ENCODE assay signal across 8 cellular contexts in genomic region chr4:2008921-2009650, GRCh38. TPM values are rescaled to one million over a fixed set of nuclear protein-coding genes. Genes with fewer than 3 reads are reported as not detected.
DNase-seq lines count a peak whose midpoint lies in the region; ATAC-seq and TF ChIP-seq lines count a peak whose summit lies in the region.

Gene NELFA (minus strand): TSS chr4:2008974. CDS start chr4:2008959, 15 bp downstream.

- intact Hi-C loops in left ventricle myocardium superior (cut with micrococcal nuclease) (no loop called here), prostate gland (cut with DNase I) (no loop called here)

- no peaks in the 10 kb centered on the region for H3K27me3 ChIP-seq in prostate gland (replicated peaks; ENCODE audit: insufficient read depth)

- peaks cover 14% of the 10 kb centered on the region for H3K4me1 Mint-ChIP-seq in T-helper 17 cell

- H3K27ac ChIP-seq in prostate gland: peak within 1 kb of the TSS; percentile 93 to 96

- WGBS in prostate gland: under 1% methylated on average over 83 of the region's 95 CpGs

- TF ChIP-seq CTCF in prostate gland (IDR thresholded peaks at IDR 0.05): peak in 3 of 4 experiments; percentile 33 to 70 (median 65)

- H3K9me3 ChIP-seq in T-helper 17 cell (ENCODE audit: control insufficient read depth, low read length, poor library complexity, severe bottlenecking) (no peaks in the 10 kb centered on the region), prostate gland (no peaks in the 10 kb centered on the region)

- H3K27ac Mint-ChIP-seq in T-helper 17 cell: peak within 1 kb of the TSS; percentile 96

- peak; percentile 61 for ATAC-seq in GM18499 (IDR thresholded peaks at IDR 0.05; ENCODE audit: insufficient read depth, unreplicated experiment)
- ATAC-seq in HG02885 (IDR thresholded peaks at IDR 0.05; ENCODE audit: poor library complexity, unreplicated experiment): peak; percentile 81
- ATAC-seq in T-helper 17 cell: peak; percentile 82
- peak; percentile 96 for ATAC-seq in left ventricle myocardium superior

- peak; percentile 76 for TF ChIP-seq POLR2A in prostate gland (IDR thresholded peaks at IDR 0.05)

- peaks cover 5% of the 10 kb centered on the region for H3K36me3 Mint-ChIP-seq in T-helper 17 cell (ENCODE audit: low read depth)

- H3K4me3 ChIP-seq in prostate gland: peak within 1 kb of the TSS; percentile 82 to 99

- H3K4me3 Mint-ChIP-seq in T-helper 17 cell: peak within 1 kb of the TSS; percentile 94

- peak; percentile 73 for DNase-seq in NCI-H1694 (lab: John Stamatoyannopoulos, UW)
- peak; percentile 89 to 95 (median 89) for DNase-seq in T-helper 17 cell
- peak; percentile 73 to 99 (median 92) for DNase-seq in amygdala (lab: John Stamatoyannopoulos, UW)
- DNase-seq in left ventricle myocardium superior: peak; percentile 96
- peak; percentile 97 for DNase-seq in prostate gland (ENCODE audit: low spot score)
- peak; percentile 96 for DNase-seq in ureter (ENCODE audit: low spot score)

- H3K36me3 ChIP-seq in prostate gland: no peaks in the 10 kb centered on the region

- no peaks in the 10 kb centered on the region for H3K4me1 ChIP-seq in prostate gland (replicated peaks)

- H3K27me3 Mint-ChIP-seq in T-helper 17 cell: no peaks in the 10 kb centered on the region

RNA-seq across cellular contexts. Expression of gene NELFA, which starts in this region (rescaled TPM):
- total RNA-seq in T-helper 17 cell (10 to 100 TPM; 40.7 to 47.2 TPM), left ventricle myocardium superior (10.0 TPM), prostate gland (10 to 100 TPM; 29.5 to 53.3 TPM), ureter (50.7 TPM)

Comparison
In these comparisons a context has a peak if more than half of its experiments do, and no peak if none do; other contexts are left out.
1. Peak in every context shown above with its lines: DNase-seq, ATAC-seq, H3K4me3 ChIP-seq and H3K27ac ChIP-seq.